In genomic region chr6:166544294-166544605, GRCh38 we compare ENCODE assay signal across 17 cellular contexts. TPM values are rescaled to one million over a fixed set of nuclear protein-coding genes. Genes with fewer than 3 reads are reported as not detected.
DNase-seq lines count a peak whose midpoint lies in the region; ATAC-seq and TF ChIP-seq lines count a peak whose summit lies in the region.
"Had no signal": no experiment of that assay in that cellular context is flagged by ENCODE, and none has a peak within 500 bp of the region (broad histone marks: within the 10 kb centered on the region; RNA-seq: fewer than 3 reads in every experiment).

No MANE protein-coding gene starts in this region.

- TF ChIP-seq RAD21 in SK-N-SH (IDR thresholded peaks at IDR 0.05; ENCODE audit: low read length), result no peak

- DNase-seq in RWPE1 (ENCODE audit: low spot score) (no peak), dorsolateral prefrontal cortex (no peak), mesothelial cell of epicardium (ENCODE audit: low spot score in 2 of 2, unreplicated experiment in 2 of 2) (no peak), spleen (peak; percentile 44), SK-N-SH (no peak)
- DNase-seq in naive thymus-derived CD8-positive, alpha-beta T cell, result no peak
- DNase-seq: BE2C; CD4-positive, alpha-beta memory T cell; COR-L47; DMS153; DMS79 treated with DMSO at 0.1 percent for 48 hours; EL; H7; IMR-90 had no signal

- H3K27me3 ChIP-seq in dorsolateral prefrontal cortex (no peaks in the 10 kb centered on the region), spleen (replicated peaks in 1 of 7) (no peaks in the 10 kb centered on the region), SK-N-SH (ENCODE audit: insufficient read depth) (no peaks in the 10 kb centered on the region)
- H3K27me3 ChIP-seq: BE2C had no signal

- peak overlapping the region; percentile 55 for H3K27ac ChIP-seq in RWPE1
- peak overlapping the region in 34 of 59 donors; percentile 1 to 81 (median 52) for H3K27ac ChIP-seq in dorsolateral prefrontal cortex
- no peak overlapping the region for H3K27ac ChIP-seq in spleen
- H3K27ac ChIP-seq in SK-N-SH (ENCODE audit: low read depth in 2 of 2, low read length in 1 of 2), result no peak overlapping the region
- H3K27ac ChIP-seq: A549, C4-2B had no signal

- intact Hi-C loops in dorsolateral prefrontal cortex (cut with DNase I), result no loop called here
- intact Hi-C loops in spleen (cut with DNase I; ENCODE audit: low total_unique reads), result no loop called here

- H3K4me1 Mint-ChIP-seq in mesothelial cell of epicardium, result peaks cover 25% of the 10 kb centered on the region
- H3K4me1 Mint-ChIP-seq in naive thymus-derived CD8-positive, alpha-beta T cell, result peaks cover 8 to 26% (median 21%) of the 10 kb centered on the region in 4 donors

- no peak for TF ChIP-seq CTCF in RWPE1 (conservative IDR thresholded peaks at IDR 0.05; ENCODE audit: low read depth)
- TF ChIP-seq CTCF in dorsolateral prefrontal cortex (IDR thresholded peaks at IDR 0.05 in 54 of 56, conservative IDR thresholded peaks at IDR 0.05 in 2 of 56; ENCODE audit: low read depth in 1 of 56, partially characterized antibody in 56 of 56), result no peak
- no peak for TF ChIP-seq CTCF in mesothelial cell of epicardium (IDR thresholded peaks at IDR 0.05; ENCODE audit: unreplicated experiment)
- no peak for TF ChIP-seq CTCF in spleen (IDR thresholded peaks at IDR 0.05 in 8 of 11, conservative IDR thresholded peaks at IDR 0.05 in 3 of 11)
- no peak for TF ChIP-seq CTCF in SK-N-SH (IDR thresholded peaks at IDR 0.05)

- H3K9me3 Mint-ChIP-seq in mesothelial cell of epicardium, result no peaks in the 10 kb centered on the region
- H3K9me3 Mint-ChIP-seq in naive thymus-derived CD8-positive, alpha-beta T cell, result peaks cover 0 to 2% (median 0%) of the 10 kb centered on the region in 9 donors

- peaks cover 4 to 29% (median 19%) of the 10 kb centered on the region in 6 donors for H3K4me1 ChIP-seq in spleen
- peaks cover 0 to 28% of the 10 kb centered on the region in 2 experiments; a peak in 2 of 4 replicates for H3K4me1 ChIP-seq in SK-N-SH (ENCODE audit: control insufficient read depth in 1 of 2, insufficient read depth in 2 of 2, low read depth in 1 of 2, low read length in 1 of 2)
- H3K4me1 ChIP-seq: A549, BE2C had no signal

- H3K36me3 ChIP-seq in spleen (peaks cover 0 to 21% (median 0%) of the 10 kb centered on the region in 6 donors), SK-N-SH (replicated peaks in 1 of 2; ENCODE audit: control insufficient read depth in 1 of 2, insufficient read depth in 2 of 2, low read length in 1 of 2) (peaks cover 17 to 43% of the 10 kb centered on the region in 2 experiments)
- H3K36me3 ChIP-seq: BE2C had no signal

- CTCF ChIA-PET in RWPE1 (lab: Yijun Ruan, JAX) (no interaction called here), SK-N-SH (lab: Yijun Ruan, JAX) (no interaction called here)

- TF ChIP-seq EP300 in SK-N-SH (IDR thresholded peaks at IDR 0.05; ENCODE audit: borderline replicate concordance in 1 of 2, low read depth in 1 of 2, low read length in 1 of 2), result no peak

- H3K27me3 Mint-ChIP-seq in mesothelial cell of epicardium (ENCODE audit: low read depth), result no peaks in the 10 kb centered on the region
- no peaks in the 10 kb centered on the region for H3K27me3 Mint-ChIP-seq in naive thymus-derived CD8-positive, alpha-beta T cell
- H3K27me3 Mint-ChIP-seq: CD4-positive, alpha-beta memory T cell had no signal

- H3K4me2 ChIP-seq in SK-N-SH, result no peak overlapping the region
- H3K4me2 ChIP-seq: A549 had no signal

- H3K9me2 ChIP-seq in SK-N-SH, result no peaks in the 10 kb centered on the region

- no peak overlapping the region for H2AFZ ChIP-seq in SK-N-SH (ENCODE audit: low read depth)

- no peak overlapping the region for H3K4me3 Mint-ChIP-seq in mesothelial cell of epicardium
- H3K4me3 Mint-ChIP-seq in naive thymus-derived CD8-positive, alpha-beta T cell, result no peak overlapping the region

- peak overlapping the region; percentile 49 for H3K27ac Mint-ChIP-seq in mesothelial cell of epicardium
- no peak overlapping the region for H3K27ac Mint-ChIP-seq in naive thymus-derived CD8-positive, alpha-beta T cell

- peaks cover 20% of the 10 kb centered on the region for H3K79me2 ChIP-seq in SK-N-SH (ENCODE audit: insufficient read depth)

- H3F3A ChIP-seq in SK-N-SH (replicated peaks; ENCODE audit: insufficient read depth), result no peaks in the 10 kb centered on the region

- H3K4me3 ChIP-seq in dorsolateral prefrontal cortex (no peak overlapping the region), spleen (no peak overlapping the region), SK-N-SH (ENCODE audit: low read depth in 2 of 2, low read length in 1 of 2) (no peak overlapping the region)
- H3K4me3 ChIP-seq: A549 had no signal

- no peak overlapping the region for H3K9ac ChIP-seq in SK-N-SH

- H3K36me3 Mint-ChIP-seq in mesothelial cell of epicardium, result no peaks in the 10 kb centered on the region
- H3K36me3 Mint-ChIP-seq in naive thymus-derived CD8-positive, alpha-beta T cell, result peaks cover 0 to 7% (median 0%) of the 10 kb centered on the region in 3 donors

- H4K20me1 ChIP-seq in SK-N-SH (ENCODE audit: insufficient read depth), result no peaks in the 10 kb centered on the region

- 91 to 96% (median 94%) methylated on average over 10 of the region's 10 CpGs for WGBS in spleen, 5 donors
- WGBS in SK-N-SH (ENCODE audit: low lambda C conversion rate), result 88% methylated on average over 10 of the region's 10 CpGs

- TF ChIP-seq POLR2A in spleen (IDR thresholded peaks at IDR 0.05), result no peak

- H3K9me3 ChIP-seq in spleen, result no peaks in the 10 kb centered on the region
- H3K9me3 ChIP-seq in SK-N-SH, result no peaks in the 10 kb centered on the region
- H3K9me3 ChIP-seq: A549, BE2C had no signal

- POLR2A ChIA-PET in RWPE1 (lab: Yijun Ruan, JAX; ENCODE audit: low non-redundant PET), result no interaction called here
- POLR2A ChIA-PET in SK-N-SH (lab: Yijun Ruan, JAX), result no interaction called here
- POLR2A ChIA-PET in naive thymus-derived CD8-positive, alpha-beta T cell (lab: Charles Lee), result no interaction called here

- no peak for ATAC-seq in GM21381 (IDR thresholded peaks at IDR 0.05; ENCODE audit: unreplicated experiment)
- no peak for ATAC-seq in naive thymus-derived CD8-positive, alpha-beta T cell
- ATAC-seq: A549 had no signal

TF ChIP-seq in SK-N-SH, 30 proteins besides CTCF, POLR2A, EP300 and RAD21:
- TF ChIP-seq RCOR1 (IDR thresholded peaks at IDR 0.05; ENCODE audit: low read length) (no peak), ZBTB33 (IDR thresholded peaks at IDR 0.05; ENCODE audit: borderline replicate concordance, low read depth) (no peak), RFX5 (IDR thresholded peaks at IDR 0.05; ENCODE audit: low read length) (no peak), USF2 (IDR thresholded peaks at IDR 0.05; ENCODE audit: borderline replicate concordance, low read depth, low read length) (no peak), ELF1 (IDR thresholded peaks at IDR 0.05) (no peak), POLR2AphosphoS5 (IDR thresholded peaks at IDR 0.05; ENCODE audit: low read depth, low read length) (no peak)

RNA-seq across cellular contexts. Expression of gene RAMACL, which starts 42.2 kb away (rescaled TPM):
- total RNA-seq in dorsolateral prefrontal cortex (10 to 100 TPM in 10 of 120 experiments, 1 to 10 TPM in 110; 1.7 to 13.4 (median 7.1) TPM), mesothelial cell of epicardium (0.69 to 1.00 TPM (median 0.79 TPM) in 3 replicates), spleen (1 to 10 TPM; 2.2 to 6.9 (median 5.4) TPM)
- polyA plus RNA-seq in spleen (under 1 TPM; 0.23 to 0.38 (median 0.26) TPM), SK-N-SH (2012; rRNA removed) (0.10 and 0.39 TPM in 2 replicates)
- 0.46 and 0.81 TPM in 2 replicates for polyA plus RNA-seq in SK-N-SH (2012; cell fraction: cytosol; rRNA removed)
- 0.95 and 1.4 TPM in 2 replicates for polyA plus RNA-seq in SK-N-SH (2012; cell fraction: nucleus; rRNA removed)
- total RNA-seq in naive thymus-derived CD8-positive, alpha-beta T cell, result under 1 TPM; 0.33 to 0.42 TPM
- polyA plus RNA-seq in naive thymus-derived CD8-positive, alpha-beta T cell, result under 1 TPM; 0.11 to 0.38 (median 0.23) TPM
- total RNA-seq: H7 had no signal

Comparison
In these comparisons a context has a peak if more than half of its experiments do, and no peak if none do; other contexts are left out.
1. H3K27ac ChIP-seq: peak in RWPE1 (single experiment) and dorsolateral prefrontal cortex (34 of 59); none in spleen (0 of 8) and SK-N-SH (0 of 2).